28 cellular contexts compared by ENCODE assay signal in the genomic region with DNA sequence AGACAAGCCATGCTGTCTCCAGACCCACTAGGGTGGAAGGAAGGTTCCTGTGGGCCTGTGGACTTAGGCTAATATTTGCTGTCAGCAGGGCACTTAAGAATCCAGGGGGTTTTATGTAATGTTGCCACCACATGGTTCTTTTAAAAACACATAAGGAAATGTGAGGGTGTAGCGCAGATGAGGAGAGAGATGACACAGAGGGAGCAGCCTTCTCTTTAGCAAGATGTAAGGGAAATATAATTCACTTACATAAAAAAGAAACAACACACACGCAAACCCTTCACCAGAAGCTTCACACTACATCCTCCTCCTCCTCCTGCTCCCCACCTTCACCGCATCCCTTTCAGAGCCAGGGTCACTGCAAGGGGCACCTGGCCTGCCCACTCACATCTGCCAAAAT. TPM values are rescaled to one million over a fixed set of nuclear protein-coding genes. Genes with fewer than 3 reads are reported as not detected.
"Had no signal": no experiment of that assay in that cellular context is flagged by ENCODE, and none has a peak within 500 bp of the region (broad histone marks: within the 10 kb centered on the region; RNA-seq: fewer than 3 reads in every experiment).

No MANE protein-coding gene starts in this region.

- H3K4me3 ChIP-seq: adrenal gland, ascending aorta, colonic mucosa had no signal

- H3K9me3 Mint-ChIP-seq: activated CD4-positive, alpha-beta memory T cell treated with anti-CD3 and anti-CD28 coated beads for 36 hours; activated CD4-positive, alpha-beta T cell treated with anti-CD3 and anti-CD28 coated beads, Interleukin-2, amount 10 ng/mL, durations not matched to agents 24 days and 14 days; activated naive CD4-positive, alpha-beta T cell treated with anti-CD3 and anti-CD28 coated beads for 36 hours; activated naive CD4-positive, alpha-beta T cell treated with anti-CD3 and anti-CD28 coated beads, Interleukin-2, amount 50 U/mL, for 24 hours; activated naive CD8-positive, alpha-beta T cell treated with anti-CD3 and anti-CD28 coated beads for 36 hours; activated naive CD8-positive, alpha-beta T cell treated with anti-CD3 and anti-CD28 coated beads, Interleukin-2, amount 50 U/mL, for 24 hours; activated T-helper 1 cell treated with anti-CD3 and anti-CD28 coated beads, Interleukin-12 subunit alpha, Interleukin-12 subunit beta, Interleukin-2, Interleukin-4 antibody, amounts not matched to agents 30 ng/mL and 10 ng/mL and 1 ng/mL, durations not matched to agents 14 hours and 24 hours and 36 hours; activated T-helper 2 cell treated with anti-CD3 and anti-CD28 coated beads, Interferon-gamma antibody, Interleukin-2, Interleukin-4, amounts not matched to agents 10 μg/mL and 5 μg/mL and 100 μg/mL, durations not matched to agents 14 hours and 24 hours and 36 hours; endodermal cell had no signal

- DNase-seq: activated CD4-positive, alpha-beta memory T cell treated with anti-CD3 and anti-CD28 coated beads for 36 hours; activated CD4-positive, alpha-beta T cell treated with anti-CD3 and anti-CD28 coated beads for 36 hours; activated CD4-positive, alpha-beta T cell treated with anti-CD3 and anti-CD28 coated beads, Interleukin-2, amount 10 ng/mL, durations not matched to agents 24 days and 14 days; activated CD4-positive, CD25-positive, alpha-beta regulatory T cell; activated CD4-positive, CD25-positive, alpha-beta regulatory T cell treated with anti-CD3 and anti-CD28 coated beads, Interleukin-2, amount 50 U/mL, for 72 hours; activated CD8-positive, alpha-beta memory T cell treated with anti-CD3 and anti-CD28 coated beads, Interleukin-2, amount 10 ng/mL, durations not matched to agents 7 days and 5 days; activated CD8-positive, alpha-beta memory T cell treated with anti-CD3 and anti-CD28 coated beads, Interleukin-2, amount 50 U/mL, for 4 hours; activated CD8-positive, alpha-beta T cell treated with anti-CD3 and anti-CD28 coated beads, Interleukin-2, amount 10 ng/mL, durations not matched to agents 7 days and 5 days; activated effector memory CD4-positive, alpha-beta T cell treated with anti-CD3 and anti-CD28 coated beads, Interleukin-2, amount 50 U/mL, for 16 hours; activated naive CD4-positive, alpha-beta T cell treated with anti-CD3 and anti-CD28 coated beads for 36 hours; activated naive CD8-positive, alpha-beta T cell treated with anti-CD3 and anti-CD28 coated beads for 36 hours; activated naive CD8-positive, alpha-beta T cell treated with anti-CD3 and anti-CD28 coated beads, Interleukin-2, amount 50 U/mL, for 24 hours; activated T-cell treated with anti-CD3 and anti-CD28 coated beads, Interleukin-2, amount 50 U/mL, for 1 hour; activated T-cell treated with anti-CD3 and anti-CD28 coated beads, Interleukin-2, amount 50 U/mL, for 48 hours; adrenal gland; brain microvascular endothelial cell; colonic mucosa; effector memory CD4-positive, alpha-beta T cell; endodermal cell; foreskin fibroblast; T-helper 2 cell had no signal

- H3K27me3 ChIP-seq: ascending aorta, colonic mucosa had no signal

- H3K36me3 ChIP-seq: adrenal gland, ascending aorta, brain microvascular endothelial cell, colonic mucosa had no signal

- H3K27ac Mint-ChIP-seq: activated CD4-positive, alpha-beta memory T cell treated with anti-CD3 and anti-CD28 coated beads for 36 hours; activated CD4-positive, alpha-beta T cell treated with anti-CD3 and anti-CD28 coated beads for 36 hours; activated CD4-positive, alpha-beta T cell treated with anti-CD3 and anti-CD28 coated beads, Interleukin-2, amount 10 ng/mL, durations not matched to agents 24 days and 14 days; activated CD8-positive, alpha-beta memory T cell treated with anti-CD3 and anti-CD28 coated beads, Interleukin-2, amount 10 ng/mL, durations not matched to agents 7 days and 5 days; activated CD8-positive, alpha-beta T cell treated with anti-CD3 and anti-CD28 coated beads, Interleukin-2, amount 10 ng/mL, durations not matched to agents 7 days and 5 days; activated naive CD4-positive, alpha-beta T cell treated with anti-CD3 and anti-CD28 coated beads for 36 hours; activated naive CD4-positive, alpha-beta T cell treated with anti-CD3 and anti-CD28 coated beads, Interleukin-2, amount 50 U/mL, for 24 hours; activated naive CD8-positive, alpha-beta T cell treated with anti-CD3 and anti-CD28 coated beads for 36 hours; activated naive CD8-positive, alpha-beta T cell treated with anti-CD3 and anti-CD28 coated beads, Interleukin-2, amount 50 U/mL, for 24 hours; activated T-helper 1 cell treated with anti-CD3 and anti-CD28 coated beads, Interleukin-12 subunit alpha, Interleukin-12 subunit beta, Interleukin-2, Interleukin-4 antibody, amounts not matched to agents 30 ng/mL and 10 ng/mL and 1 ng/mL, durations not matched to agents 14 hours and 24 hours and 36 hours; activated T-helper 2 cell treated with anti-CD3 and anti-CD28 coated beads, Interferon-gamma antibody, Interleukin-2, Interleukin-4, amounts not matched to agents 10 μg/mL and 5 μg/mL and 100 μg/mL, durations not matched to agents 14 hours and 24 hours and 36 hours; endodermal cell had no signal

- H3K4me1 ChIP-seq: colonic mucosa had no signal

- H3K27ac ChIP-seq: adrenal gland, ascending aorta, brain microvascular endothelial cell, colonic mucosa had no signal

- FAIRE-seq: bronchial epithelial cell, frontal cortex had no signal

- H3K9me3 ChIP-seq: adrenal gland, ascending aorta, colonic mucosa had no signal

- ATAC-seq: activated CD4-positive, alpha-beta T cell treated with anti-CD3 and anti-CD28 coated beads for 36 hours; activated CD8-positive, alpha-beta memory T cell treated with anti-CD3 and anti-CD28 coated beads, Interleukin-2, amount 10 ng/mL, durations not matched to agents 7 days and 5 days; activated CD8-positive, alpha-beta T cell treated with anti-CD3 and anti-CD28 coated beads, Interleukin-2, amount 10 ng/mL, durations not matched to agents 7 days and 5 days; activated naive CD8-positive, alpha-beta T cell treated with anti-CD3 and anti-CD28 coated beads, Interleukin-2, amount 50 U/mL, for 24 hours; esophagus mucosa had no signal

- H3K4me3 Mint-ChIP-seq: activated CD4-positive, alpha-beta memory T cell treated with anti-CD3 and anti-CD28 coated beads for 36 hours; activated CD4-positive, alpha-beta T cell treated with anti-CD3 and anti-CD28 coated beads for 36 hours; activated CD4-positive, alpha-beta T cell treated with anti-CD3 and anti-CD28 coated beads, Interleukin-2, amount 10 ng/mL, durations not matched to agents 24 days and 14 days; activated CD8-positive, alpha-beta memory T cell treated with anti-CD3 and anti-CD28 coated beads, Interleukin-2, amount 10 ng/mL, durations not matched to agents 7 days and 5 days; activated CD8-positive, alpha-beta T cell treated with anti-CD3 and anti-CD28 coated beads, Interleukin-2, amount 10 ng/mL, durations not matched to agents 7 days and 5 days; activated naive CD4-positive, alpha-beta T cell treated with anti-CD3 and anti-CD28 coated beads for 36 hours; activated naive CD4-positive, alpha-beta T cell treated with anti-CD3 and anti-CD28 coated beads, Interleukin-2, amount 50 U/mL, for 24 hours; activated naive CD8-positive, alpha-beta T cell treated with anti-CD3 and anti-CD28 coated beads for 36 hours; activated naive CD8-positive, alpha-beta T cell treated with anti-CD3 and anti-CD28 coated beads, Interleukin-2, amount 50 U/mL, for 24 hours; activated T-helper 1 cell treated with anti-CD3 and anti-CD28 coated beads, Interleukin-12 subunit alpha, Interleukin-12 subunit beta, Interleukin-2, Interleukin-4 antibody, amounts not matched to agents 30 ng/mL and 10 ng/mL and 1 ng/mL, durations not matched to agents 14 hours and 24 hours and 36 hours; endodermal cell had no signal

- H3K36me3 Mint-ChIP-seq: activated CD4-positive, alpha-beta memory T cell treated with anti-CD3 and anti-CD28 coated beads for 36 hours; activated CD8-positive, alpha-beta memory T cell treated with anti-CD3 and anti-CD28 coated beads, Interleukin-2, amount 10 ng/mL, durations not matched to agents 7 days and 5 days; activated naive CD4-positive, alpha-beta T cell treated with anti-CD3 and anti-CD28 coated beads, Interleukin-2, amount 50 U/mL, for 24 hours; activated naive CD8-positive, alpha-beta T cell treated with anti-CD3 and anti-CD28 coated beads for 36 hours had no signal

- H3K27me3 Mint-ChIP-seq: activated CD8-positive, alpha-beta memory T cell treated with anti-CD3 and anti-CD28 coated beads, Interleukin-2, amount 10 ng/mL, durations not matched to agents 7 days and 5 days had no signal

RNA-seq across cellular contexts. Expression of a gene that starts 36.3 kb away (rescaled TPM):
- total RNA-seq: ascending aorta had no signal
